Comparison of ENCODE assay signal across 9 cellular contexts in the genomic region with DNA sequence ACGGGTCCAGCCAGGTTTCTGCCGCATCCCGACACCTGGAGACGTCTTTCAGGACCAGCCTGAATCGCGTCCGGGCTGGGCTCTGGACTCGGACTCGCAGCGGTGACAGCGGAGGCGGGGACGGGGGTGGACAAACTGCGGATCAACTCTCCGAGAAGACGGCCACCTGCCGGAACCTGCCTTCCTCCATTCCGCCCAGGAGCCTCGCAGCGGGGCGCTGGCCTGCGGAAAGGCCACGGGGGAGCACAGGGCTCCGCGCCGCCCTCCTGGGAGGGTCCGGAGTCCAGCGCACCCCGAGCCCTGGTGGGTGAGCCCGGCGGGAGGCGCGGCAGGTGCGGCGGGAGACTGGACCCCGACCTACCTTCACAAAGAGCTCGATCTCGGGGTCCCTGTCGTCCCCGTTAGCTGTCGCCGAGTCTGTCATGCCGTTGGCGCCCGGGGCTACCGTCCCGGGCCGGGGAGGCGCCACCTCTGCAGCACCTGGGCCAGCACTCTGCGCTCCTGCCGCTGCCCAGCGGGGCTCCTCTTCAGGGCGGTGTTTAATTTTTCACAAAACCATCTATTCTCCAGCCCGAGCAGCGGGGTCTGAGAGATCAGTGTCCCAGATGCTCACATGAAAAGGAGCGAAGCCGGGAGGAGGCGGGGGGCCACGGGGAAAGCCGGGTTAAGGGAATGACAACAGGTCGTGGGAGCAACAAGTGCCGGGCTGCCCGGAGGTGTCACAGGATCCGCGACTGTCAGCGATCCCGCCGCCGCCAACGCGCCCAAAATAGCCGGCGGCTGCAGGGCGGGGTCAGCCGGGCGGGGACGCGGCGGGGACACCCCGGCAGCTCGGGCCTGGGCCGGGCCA. TPM values are rescaled to one million over a fixed set of nuclear protein-coding genes. Genes with fewer than 3 reads are reported as not detected.
DNase-seq lines count a peak whose midpoint lies in the region; ATAC-seq, FAIRE-seq and TF ChIP-seq lines count a peak whose summit lies in the region.
"Had no signal": no experiment of that assay in that cellular context is flagged by ENCODE, and none has a peak within 500 bp of the region (broad histone marks: within the 10 kb centered on the region; RNA-seq: fewer than 3 reads in every experiment).

Gene CLIC5 (minus strand): TSS at position 742 of the 850 bp plus-strand sequence. CDS start 318 bp downstream, at position 424.

- H3K27me3 Mint-ChIP-seq in activated T-cell treated with anti-CD3 and anti-CD28 coated beads, Interleukin-2, amount 50 U/mL, for 4 hours (ENCODE audit: low read depth): peaks cover 7% of the 10 kb centered on the region

- peak; percentile 16 to 24 for ATAC-seq in activated T-cell treated with anti-CD3 and anti-CD28 coated beads, Interleukin-2, amount 50 U/mL, for 4 hours

- FAIRE-seq in frontal cortex (lab: Jason Lieb, UNC): no peak
- FAIRE-seq in RCC 7860 (lab: Jason Lieb, UNC): no peak

- DNase-seq in NCI-H748 (lab: John Stamatoyannopoulos, UW; ENCODE audit: unreplicated experiment) (peak; percentile 59), NCI-H748 treated with DMSO at 0.1 percent for 48 hours (lab: John Stamatoyannopoulos, UW) (no peak), frontal cortex (ENCODE audit: low spot score in 2 of 2) (peak; percentile 38 to 61), osteoblast (ENCODE audit: insufficient read length, low spot score, missing footprints) (peak; percentile 77), OCI-M2 (lab: John Stamatoyannopoulos, UW; ENCODE audit: unreplicated experiment) (no peak), epidermal melanocyte (ENCODE audit: insufficient read length, low spot score) (no peak), RCC 7860 (ENCODE audit: low spot score) (no peak)
- DNase-seq in activated T-cell treated with anti-CD3 and anti-CD28 coated beads, Interleukin-2, amount 50 U/mL, for 4 hours: peak; percentile 10

- peaks cover 52% of the 10 kb centered on the region for H3K27me3 ChIP-seq in osteoblast (ENCODE audit: insufficient read depth, low read length)
- H3K27me3 ChIP-seq: BLaER1 had no signal

- no peaks in the 10 kb centered on the region for H3K36me3 ChIP-seq in osteoblast (ENCODE audit: insufficient read depth, low read length)
- H3K36me3 ChIP-seq: BLaER1 had no signal

- no peaks in the 10 kb centered on the region for H3K4me1 ChIP-seq in osteoblast (ENCODE audit: insufficient read depth, low read length)

- peak within 1 kb of the TSS; percentile 80 for H3K4me3 Mint-ChIP-seq in activated T-cell treated with anti-CD3 and anti-CD28 coated beads, Interleukin-2, amount 50 U/mL, for 4 hours

- H3K4me1 Mint-ChIP-seq in activated T-cell treated with anti-CD3 and anti-CD28 coated beads, Interleukin-2, amount 50 U/mL, for 4 hours (ENCODE audit: low read depth): peaks cover 52% of the 10 kb centered on the region

- no peaks in the 10 kb centered on the region for H4K20me1 ChIP-seq in osteoblast (ENCODE audit: insufficient read depth, low read length)
- H4K20me1 ChIP-seq: BLaER1 had no signal

- H3K9me3 Mint-ChIP-seq in activated T-cell treated with anti-CD3 and anti-CD28 coated beads, Interleukin-2, amount 50 U/mL, for 4 hours: no peaks in the 10 kb centered on the region

- no peaks in the 10 kb centered on the region for H3K79me2 ChIP-seq in osteoblast (ENCODE audit: insufficient read depth, low read length)

- H3K4me2 ChIP-seq in osteoblast (ENCODE audit: insufficient read depth, low read length): peak within 1 kb of the TSS; percentile 7
- H3K4me2 ChIP-seq: BLaER1 had no signal

- no peak within 1 kb of the TSS for H2AFZ ChIP-seq in osteoblast (ENCODE audit: low read length)

- no peak within 1 kb of the TSS for H3K27ac ChIP-seq in osteoblast (ENCODE audit: low read depth, low read length)
- H3K27ac ChIP-seq: BLaER1 had no signal

- no peak for TF ChIP-seq CTCF in osteoblast (IDR thresholded peaks at IDR 0.05; ENCODE audit: extremely low read depth, low read depth, low read length)

- no peaks in the 10 kb centered on the region for H3K36me3 Mint-ChIP-seq in activated T-cell treated with anti-CD3 and anti-CD28 coated beads, Interleukin-2, amount 50 U/mL, for 4 hours (ENCODE audit: insufficient read depth)

- peak within 1 kb of the TSS; percentile 23 for H3K4me3 ChIP-seq in osteoblast (ENCODE audit: insufficient read depth, low read length)
- H3K4me3 ChIP-seq: BLaER1 had no signal

- no peaks in the 10 kb centered on the region for H3K9me3 ChIP-seq in osteoblast (ENCODE audit: low read depth, low read length)

RNA-seq across cellular contexts. Expression of gene CLIC5, which starts in this region (rescaled TPM):
- total RNA-seq in activated T-cell treated with anti-CD3 and anti-CD28 coated beads, Interleukin-2, amount 50 U/mL, for 4 hours: 1 to 10 TPM; 1.5 to 2.9 (median 1.6) TPM
- 1.2 TPM for total RNA-seq in frontal cortex
- total RNA-seq in osteoblast: not detected in 2 replicates

Comparison
In these comparisons a context has a peak if more than half of its experiments do, and no peak if none do; other contexts are left out.
1. DNase-seq: peak in NCI-H748 (single experiment), activated T-cell treated with anti-CD3 and anti-CD28 coated beads, Interleukin-2, amount 50 U/mL, for 4 hours (single experiment) and frontal cortex (2 of 2); none in NCI-H748 treated with DMSO at 0.1 percent for 48 hours (single experiment), OCI-M2 (single experiment), epidermal melanocyte (single experiment) and RCC 7860 (single experiment).
2. Peak in DNase-seq, H3K4me3 ChIP-seq and H3K4me2 ChIP-seq in osteoblast; RNA of the gene not detected or under 1 TPM.